ENCODE assay signal across 25 cellular contexts in genomic region chr5:56091664-56092063, GRCh38.
DNase-seq lines count a peak whose midpoint lies in the region; ATAC-seq and TF ChIP-seq lines count a peak whose summit lies in the region.
"Had no signal": no experiment of that assay in that cellular context is flagged by ENCODE, and none has a peak within 500 bp of the region (broad histone marks: within the 10 kb centered on the region; RNA-seq: fewer than 3 reads in every experiment).

No MANE protein-coding gene starts in this region.

- H3K9me3 Mint-ChIP-seq in activated naive CD4-positive, alpha-beta T cell treated with anti-CD3 and anti-CD28 coated beads, Interleukin-2, amount 50 U/mL, for 24 hours = no peaks in the 10 kb centered on the region
- H3K9me3 Mint-ChIP-seq in activated naive CD8-positive, alpha-beta T cell treated with anti-CD3 and anti-CD28 coated beads for 36 hours = peaks cover 4% of the 10 kb centered on the region
- H3K9me3 Mint-ChIP-seq: natural killer cell; stimulated activated effector memory CD8-positive, alpha-beta T cell treated with anti-CD3 and anti-CD28 coated beads, Interleukin-12 subunit alpha, Interleukin-12 subunit beta, amount 100 ng/mL, for 72 hours had no signal

- peak; percentile 25; the same call in 1 of the 3 replicates for ATAC-seq in SK-N-SH treated with all-trans-retinoic acid at 6 μM for 48 hours
- ATAC-seq: HCT116; lower lobe of right lung; natural killer cell; stimulated activated effector memory CD8-positive, alpha-beta T cell treated with anti-CD3 and anti-CD28 coated beads, Interleukin-12 subunit alpha, Interleukin-12 subunit beta, amount 100 ng/mL, for 72 hours had no signal

- H3K4me3 ChIP-seq in spleen (no peak overlapping the region), vagina (no peak overlapping the region)
- H3K4me3 ChIP-seq: BLaER1 treated with 17β-estradiol and CSF1 and Interleukin-3, amounts not matched to agents 10 nM and 100 nM; breast epithelium; lower lobe of right lung had no signal

- intact Hi-C loops in spleen (cut with DNase I; ENCODE audit: low total_unique reads) (no loop called here), vagina (cut with DNase I) (no loop called here), cardiac septum (cut with DNase I) (no loop called here)

- no peak for DNase-seq in activated naive CD4-positive, alpha-beta T cell treated with Interleukin-2 at 50 U/mL for 16 hours
- DNase-seq in activated naive CD8-positive, alpha-beta T cell treated with anti-CD3 and anti-CD28 coated beads for 36 hours = no peak
- no peak for DNase-seq in spleen
- no peak for DNase-seq in vagina (ENCODE audit: extremely low spot score in 2 of 2)
- DNase-seq in cardiac septum (ENCODE audit: low spot score) = no peak
- DNase-seq: activated CD4-positive, alpha-beta T cell treated with anti-CD3 and anti-CD28 coated beads, Interleukin-2, amount 50 U/mL, for 1 hour; activated effector memory CD4-positive, alpha-beta T cell treated with Interleukin-2 at 50 U/mL for 16 hours; amygdala; DMS79 treated with DMSO at 0.1 percent for 48 hours; GDM1; hypothalamus; lower lobe of right lung; MM.1S; natural killer cell; NCI-H1105 treated with DMSO at 0.1 percent for 48 hours; NCI-H1930; NCI-H524 treated with DMSO at 0.1 percent for 48 hours; substantia nigra; trophoblast cell had no signal

- H3K27me3 ChIP-seq in spleen (replicated peaks in 1 of 7) (no peaks in the 10 kb centered on the region), vagina (no peaks in the 10 kb centered on the region)
- H3K27me3 ChIP-seq: BLaER1 treated with 17β-estradiol and CSF1 and Interleukin-3, amounts not matched to agents 10 nM and 100 nM; breast epithelium had no signal

- no peaks in the 10 kb centered on the region for H3K27me3 Mint-ChIP-seq in activated naive CD4-positive, alpha-beta T cell treated with anti-CD3 and anti-CD28 coated beads, Interleukin-2, amount 50 U/mL, for 24 hours
- H3K27me3 Mint-ChIP-seq in activated naive CD8-positive, alpha-beta T cell treated with anti-CD3 and anti-CD28 coated beads for 36 hours = no peaks in the 10 kb centered on the region

- TF ChIP-seq CTCF in spleen (IDR thresholded peaks at IDR 0.05 in 8 of 11, conservative IDR thresholded peaks at IDR 0.05 in 3 of 11) (no peak), vagina (IDR thresholded peaks at IDR 0.05) (no peak)

- no peaks in the 10 kb centered on the region for H3K9me3 ChIP-seq in spleen
- H3K9me3 ChIP-seq in vagina = no peaks in the 10 kb centered on the region
- H3K9me3 ChIP-seq: breast epithelium, lower lobe of right lung had no signal

- H3K36me3 ChIP-seq in spleen (no peaks in the 10 kb centered on the region), vagina (no peaks in the 10 kb centered on the region)
- H3K36me3 ChIP-seq: BLaER1 treated with 17β-estradiol and CSF1 and Interleukin-3, amounts not matched to agents 10 nM and 100 nM; breast epithelium; lower lobe of right lung had no signal

- TF ChIP-seq POLR2A in spleen (IDR thresholded peaks at IDR 0.05) (no peak), vagina (IDR thresholded peaks at IDR 0.05) (no peak)

- peaks cover 2% of the 10 kb centered on the region for H3K36me3 Mint-ChIP-seq in activated naive CD4-positive, alpha-beta T cell treated with anti-CD3 and anti-CD28 coated beads, Interleukin-2, amount 50 U/mL, for 24 hours
- no peaks in the 10 kb centered on the region for H3K36me3 Mint-ChIP-seq in activated naive CD8-positive, alpha-beta T cell treated with anti-CD3 and anti-CD28 coated beads for 36 hours
- H3K36me3 Mint-ChIP-seq: natural killer cell; stimulated activated effector memory CD8-positive, alpha-beta T cell treated with anti-CD3 and anti-CD28 coated beads, Interleukin-12 subunit alpha, Interleukin-12 subunit beta, amount 100 ng/mL, for 72 hours had no signal

- H3K4me1 ChIP-seq in spleen = peaks cover 0 to 20% (median 14%) of the 10 kb centered on the region in 6 donors
- no peaks in the 10 kb centered on the region for H3K4me1 ChIP-seq in vagina

- H3K4me3 Mint-ChIP-seq in activated naive CD4-positive, alpha-beta T cell treated with anti-CD3 and anti-CD28 coated beads, Interleukin-2, amount 50 U/mL, for 24 hours = peak overlapping the region; percentile 42
- H3K4me3 Mint-ChIP-seq in activated naive CD8-positive, alpha-beta T cell treated with anti-CD3 and anti-CD28 coated beads for 36 hours = no peak overlapping the region
- H3K4me3 Mint-ChIP-seq: natural killer cell; stimulated activated effector memory CD8-positive, alpha-beta T cell treated with anti-CD3 and anti-CD28 coated beads, Interleukin-12 subunit alpha, Interleukin-12 subunit beta, amount 100 ng/mL, for 72 hours had no signal

- H3K27ac ChIP-seq in spleen (peak overlapping the region in 5 of 8 donors; percentile 7 to 45 (median 28)), vagina (no peak overlapping the region)
- H3K27ac ChIP-seq: BLaER1 treated with 17β-estradiol and CSF1 and Interleukin-3, amounts not matched to agents 10 nM and 100 nM; breast epithelium; lower lobe of right lung had no signal

- peaks cover 78% of the 10 kb centered on the region for H3K4me1 Mint-ChIP-seq in activated naive CD4-positive, alpha-beta T cell treated with anti-CD3 and anti-CD28 coated beads, Interleukin-2, amount 50 U/mL, for 24 hours
- peaks cover 64% of the 10 kb centered on the region for H3K4me1 Mint-ChIP-seq in activated naive CD8-positive, alpha-beta T cell treated with anti-CD3 and anti-CD28 coated beads for 36 hours

- peak overlapping the region; percentile 64 for H3K27ac Mint-ChIP-seq in activated naive CD4-positive, alpha-beta T cell treated with anti-CD3 and anti-CD28 coated beads, Interleukin-2, amount 50 U/mL, for 24 hours
- H3K27ac Mint-ChIP-seq in activated naive CD8-positive, alpha-beta T cell treated with anti-CD3 and anti-CD28 coated beads for 36 hours = peak overlapping the region; percentile 51
- H3K27ac Mint-ChIP-seq: natural killer cell; stimulated activated effector memory CD8-positive, alpha-beta T cell treated with anti-CD3 and anti-CD28 coated beads, Interleukin-12 subunit alpha, Interleukin-12 subunit beta, amount 100 ng/mL, for 72 hours had no signal

TF ChIP-seq in SK-N-SH treated with all-trans-retinoic acid at 6 μM for 48 hours, 23 proteins besides CTCF, POLR2A, EP300 and RAD21:
- TF ChIP-seq OSR1 (CRISPR knock-in tag; IDR thresholded peaks at IDR 0.05) (no peak), TCF4 (CRISPR knock-in tag; IDR thresholded peaks at IDR 0.05; ENCODE audit: borderline replicate concordance) (peak; percentile 79; the same call in 1 of the 2 replicates), TSHZ2 (CRISPR knock-in tag; IDR thresholded peaks at IDR 0.05) (peak; percentile 88), ISL1 (CRISPR knock-in tag; IDR thresholded peaks at IDR 0.05) (peak; percentile 70), ZNF8 (CRISPR knock-in tag; IDR thresholded peaks at IDR 0.05) (no peak)
